2 cellular contexts compared by ENCODE assay signal in genomic region chr1:32005522-32005921, GRCh38.
TF ChIP-seq lines count a peak whose summit lies in the region.

No MANE protein-coding gene starts in this region.

TF ChIP-seq in GM12891, 5 proteins besides CTCF, POLR2A, EP300 and RAD21:
- peak; percentile 92 for TF ChIP-seq SPI1 (IDR thresholded peaks at IDR 0.05; ENCODE audit: low read depth, low read length)
- TF ChIP-seq TAF1 (IDR thresholded peaks at IDR 0.05; ENCODE audit: low read depth, low read length): no peak
- TF ChIP-seq POU2F2 (IDR thresholded peaks at IDR 0.05; ENCODE audit: low read depth, low read length): no peak

TF ChIP-seq in WTC11, 78 proteins besides CTCF, POLR2A, EP300 and RAD21:
- TF ChIP-seq GTF2I (CRISPR knock-in tag; conservative IDR thresholded peaks at IDR 0.05) (0 out of 2 replicates have a peak, but pooled peaks have one; percentile 49), ESRRA (CRISPR knock-in tag; IDR thresholded peaks at IDR 0.05; ENCODE audit: borderline replicate concordance) (no peak), ZNF121 (CRISPR knock-in tag; IDR thresholded peaks at IDR 0.05) (peak; percentile 89; the same call in 1 of the 2 replicates), E2F5 (CRISPR knock-in tag; IDR thresholded peaks at IDR 0.05) (no peak), GABPB1 (CRISPR knock-in tag; IDR thresholded peaks at IDR 0.05) (no peak), ZNF512 (CRISPR knock-in tag; IDR thresholded peaks at IDR 0.05; ENCODE audit: borderline replicate concordance) (no peak), ARID4B (CRISPR knock-in tag; IDR thresholded peaks at IDR 0.05; ENCODE audit: borderline replicate concordance) (no peak), ZNF532 (CRISPR knock-in tag; IDR thresholded peaks at IDR 0.05; ENCODE audit: borderline replicate concordance) (no peak)
